13 cellular contexts compared by ENCODE assay signal in genomic region chr3:53174346-53175250, GRCh38. TPM values are rescaled to one million over a fixed set of nuclear protein-coding genes. Genes with fewer than 3 reads are reported as not detected.
A peak's percentile ranks its signal among the peaks of the same experiment; 100 is the strongest.
DNase-seq lines count a peak whose midpoint lies in the region; ATAC-seq and TF ChIP-seq lines count a peak whose summit lies in the region.
"Had no signal": no experiment of that assay in that cellular context is flagged by ENCODE, and none has a peak within 500 bp of the region (broad histone marks: within the 10 kb centered on the region; RNA-seq: fewer than 3 reads in every experiment).

No MANE protein-coding gene starts in this region.

- peaks cover 56% of the 10 kb centered on the region for H3K36me3 Mint-ChIP-seq in activated B cell treated with CpG ODN at 0.5 μM for 24 hours (ENCODE audit: low read depth)

- H3K4me3 Mint-ChIP-seq in activated B cell treated with CpG ODN at 0.5 μM for 24 hours: peak overlapping the region; percentile 32
- H3K4me3 Mint-ChIP-seq: activated T-cell treated with anti-CD3 and anti-CD28 coated beads, Interleukin-2, amount 50 U/mL, for 72 hours had no signal

- peak overlapping the region; percentile 53 for H3K27ac Mint-ChIP-seq in activated B cell treated with CpG ODN at 0.5 μM for 24 hours
- H3K27ac Mint-ChIP-seq: activated T-cell treated with anti-CD3 and anti-CD28 coated beads, Interleukin-2, amount 50 U/mL, for 72 hours had no signal

- intact Hi-C loops in activated B cell treated with CpG ODN at 0.5 μM for 24 hours (cut with micrococcal nuclease): no loop called here

- H3K4me1 Mint-ChIP-seq in activated B cell treated with CpG ODN at 0.5 μM for 24 hours: peaks cover 90% of the 10 kb centered on the region

- H3K27ac ChIP-seq in coronary artery: no peak overlapping the region
- H3K27ac ChIP-seq: C4-2B had no signal

- CTCF ChIA-PET in activated B cell treated with CpG ODN at 0.5 μM for 24 hours (lab: Charles Lee): no interaction called here

- peak; percentile 40 for TF ChIP-seq CTCF in GM12874 (IDR thresholded peaks at IDR 0.05; ENCODE audit: insufficient read depth, low read depth, low read length)
- no peak for TF ChIP-seq CTCF in activated B cell treated with CpG ODN at 0.5 μM for 24 hours (IDR thresholded peaks at IDR 0.05)
- TF ChIP-seq CTCF in coronary artery (IDR thresholded peaks at IDR 0.05): no peak

- no peaks in the 10 kb centered on the region for H3K27me3 Mint-ChIP-seq in activated B cell treated with CpG ODN at 0.5 μM for 24 hours

- POLR2A ChIA-PET in activated B cell treated with CpG ODN at 0.5 μM for 24 hours (lab: Charles Lee): interaction anchor here (0.9 kb wide), 1 partner anchor 10 kb away, joined by 6 read pairs; no protein-coding TSS in a partner anchor

- H3K4me3 ChIP-seq in coronary artery: no peak overlapping the region

- no peaks in the 10 kb centered on the region for H3K9me3 Mint-ChIP-seq in activated B cell treated with CpG ODN at 0.5 μM for 24 hours
- H3K9me3 Mint-ChIP-seq: activated T-cell treated with anti-CD3 and anti-CD28 coated beads, Interleukin-2, amount 50 U/mL, for 72 hours had no signal

- ATAC-seq in GM19397 (IDR thresholded peaks at IDR 0.05; ENCODE audit: unreplicated experiment) (peak; percentile 50), HG02981 (IDR thresholded peaks at IDR 0.05; ENCODE audit: unreplicated experiment) (peak; percentile 48), activated B cell treated with CpG ODN at 0.5 μM for 24 hours (ENCODE audit: low read depth) (peak; percentile 18)
- ATAC-seq: activated T-cell treated with anti-CD3 and anti-CD28 coated beads, Interleukin-2, amount 50 U/mL, for 72 hours had no signal

- DNase-seq in activated B cell treated with CpG ODN at 0.5 μM for 24 hours (no peak), ureter (ENCODE audit: low spot score) (no peak), coronary artery (ENCODE audit: low spot score) (no peak)
- no peak for DNase-seq in activated CD8-positive, alpha-beta memory T cell treated with anti-CD3 and anti-CD28 coated beads for 24 hours
- DNase-seq in activated CD4-positive, alpha-beta T cell treated with anti-CD3 and anti-CD28 coated beads for 1 hour: no peak
- DNase-seq: activated T-cell treated with anti-CD3 and anti-CD28 coated beads, Interleukin-2, amount 50 U/mL, for 72 hours; NCI-H1105 treated with DMSO at 0.1 percent for 48 hours; nucleus accumbens; T1000 had no signal

RNA-seq across cellular contexts. Expression of gene PRKCD, which starts 13.6 kb away (rescaled TPM):
- total RNA-seq in activated B cell treated with CpG ODN at 0.5 μM for 24 hours: 60.4 and 63.9 TPM in 2 replicates
- total RNA-seq in ureter: 82.2 TPM

RNA-seq across cellular contexts. Expression of gene RFT1, which starts 44.4 kb away (rescaled TPM):
- 23.6 TPM in 2 replicates for total RNA-seq in activated B cell treated with CpG ODN at 0.5 μM for 24 hours
- total RNA-seq in ureter: 33.3 TPM
